In genomic region chr20:1182136-1182535, GRCh38 we compare ENCODE assay signal across 25 cellular contexts. TPM values are rescaled to one million over a fixed set of nuclear protein-coding genes. Genes with fewer than 3 reads are reported as not detected.
"Had no signal": no experiment of that assay in that cellular context is flagged by ENCODE, and none has a peak within 500 bp of the region (broad histone marks: within the 10 kb centered on the region; RNA-seq: fewer than 3 reads in every experiment).

No MANE protein-coding gene starts in this region.

- H3K4me3 Mint-ChIP-seq: activated B cell treated with CpG ODN at 0.5 μM for 24 hours; activated CD4-positive, alpha-beta T cell treated with anti-CD3 and anti-CD28 coated beads, Interleukin-2, amount 10 ng/mL, durations not matched to agents 24 days and 14 days; activated naive CD4-positive, alpha-beta T cell treated with anti-CD3 and anti-CD28 coated beads, Interleukin-2, amount 10 ng/mL, durations not matched to agents 7 days and 5 days; activated naive CD8-positive, alpha-beta T cell treated with anti-CD3 and anti-CD28 coated beads, Interleukin-2, amount 10 ng/mL, durations not matched to agents 7 days and 5 days; activated T-helper 17 cell treated with anti-CD3 and anti-CD28 coated beads, Interleukin-2, amount 50 U/mL, for 72 hours; T-helper 1 cell treated with Interleukin-12 subunit alpha and Interleukin-12 subunit beta and Interleukin-4 antibody, amounts not matched to agents 30 μg/mL and 1 μg/mL, for 36 hours had no signal

- H3K36me3 ChIP-seq: adrenal gland had no signal

- DNase-seq: activated B cell treated with CpG ODN at 0.5 μM for 24 hours; activated CD4-positive, alpha-beta T cell treated with anti-CD3 and anti-CD28 coated beads for 1 hour; activated CD4-positive, alpha-beta T cell treated with anti-CD3 and anti-CD28 coated beads, Interleukin-2, amount 10 ng/mL, durations not matched to agents 24 days and 14 days; activated CD4-positive, alpha-beta T cell treated with anti-CD3 and anti-CD28 coated beads, Interleukin-2, amount 50 U/mL, for 48 hours; activated CD8-positive, alpha-beta memory T cell treated with anti-CD3 and anti-CD28 coated beads for 24 hours; activated gamma-delta T cell; activated naive CD4-positive, alpha-beta T cell treated with anti-CD3 and anti-CD28 coated beads, Interleukin-2, amount 10 ng/mL, durations not matched to agents 7 days and 5 days; activated naive CD8-positive, alpha-beta T cell treated with anti-CD3 and anti-CD28 coated beads, Interleukin-2, amount 10 ng/mL, durations not matched to agents 7 days and 5 days; activated T-cell treated with anti-CD3 and anti-CD28 coated beads, Interleukin-2, amount 50 U/mL, for 48 hours; anterior cingulate cortex; Kasumi-1; NCI-H2029; NCI-H2107; NCI-H2171 treated with DMSO at 0.1 percent for 48 hours; NCI-H226; NCI-H526; NCI-H82; SHP77 treated with DMSO at 0.1 percent for 48 hours had no signal

- H3K9me3 ChIP-seq: adrenal gland had no signal

- H3K27ac ChIP-seq: adrenal gland, RWPE1 had no signal

- H3K36me3 Mint-ChIP-seq: activated naive CD4-positive, alpha-beta T cell treated with anti-CD3 and anti-CD28 coated beads, Interleukin-2, amount 10 ng/mL, durations not matched to agents 7 days and 5 days; activated naive CD8-positive, alpha-beta T cell treated with anti-CD3 and anti-CD28 coated beads, Interleukin-2, amount 10 ng/mL, durations not matched to agents 7 days and 5 days had no signal

- H3K4me3 ChIP-seq: adrenal gland had no signal

- H3K9me3 Mint-ChIP-seq: activated B cell treated with CpG ODN at 0.5 μM for 24 hours; activated CD4-positive, alpha-beta T cell treated with anti-CD3 and anti-CD28 coated beads, Interleukin-2, amount 10 ng/mL, durations not matched to agents 24 days and 14 days; activated naive CD4-positive, alpha-beta T cell treated with anti-CD3 and anti-CD28 coated beads, Interleukin-2, amount 10 ng/mL, durations not matched to agents 7 days and 5 days; activated naive CD8-positive, alpha-beta T cell treated with anti-CD3 and anti-CD28 coated beads, Interleukin-2, amount 10 ng/mL, durations not matched to agents 7 days and 5 days; activated T-helper 17 cell treated with anti-CD3 and anti-CD28 coated beads, Interleukin-2, amount 50 U/mL, for 72 hours; T-helper 1 cell treated with Interleukin-12 subunit alpha and Interleukin-12 subunit beta and Interleukin-4 antibody, amounts not matched to agents 30 μg/mL and 1 μg/mL, for 36 hours had no signal

- H3K27ac Mint-ChIP-seq: activated B cell treated with CpG ODN at 0.5 μM for 24 hours; activated CD4-positive, alpha-beta T cell treated with anti-CD3 and anti-CD28 coated beads, Interleukin-2, amount 10 ng/mL, durations not matched to agents 24 days and 14 days; activated naive CD8-positive, alpha-beta T cell treated with anti-CD3 and anti-CD28 coated beads, Interleukin-2, amount 10 ng/mL, durations not matched to agents 7 days and 5 days; activated T-helper 17 cell treated with anti-CD3 and anti-CD28 coated beads, Interleukin-2, amount 50 U/mL, for 72 hours; T-helper 1 cell treated with Interleukin-12 subunit alpha and Interleukin-12 subunit beta and Interleukin-4 antibody, amounts not matched to agents 30 μg/mL and 1 μg/mL, for 36 hours had no signal

RNA-seq across cellular contexts. Expression of gene TMEM74B, which starts 2.6 kb away (rescaled TPM):
- total RNA-seq: OCI-LY7 had no signal

RNA-seq across cellular contexts. Expression of gene C20orf202, which starts 21.1 kb away (rescaled TPM):
- total RNA-seq: activated B cell treated with CpG ODN at 0.5 μM for 24 hours; activated CD4-positive, alpha-beta T cell treated with anti-CD3 and anti-CD28 coated beads, Interleukin-2, amount 10 ng/mL, durations not matched to agents 24 days and 14 days; activated T-helper 17 cell treated with anti-CD3 and anti-CD28 coated beads, Interleukin-2, amount 50 U/mL, for 72 hours; OCI-LY7; SK-MEL-5 had no signal

RNA-seq across cellular contexts. Expression of gene RAD21L1, which starts 43.7 kb away (rescaled TPM):
- total RNA-seq: activated B cell treated with CpG ODN at 0.5 μM for 24 hours; activated CD4-positive, alpha-beta T cell treated with anti-CD3 and anti-CD28 coated beads, Interleukin-2, amount 10 ng/mL, durations not matched to agents 24 days and 14 days; activated T-helper 17 cell treated with anti-CD3 and anti-CD28 coated beads, Interleukin-2, amount 50 U/mL, for 72 hours; adrenal gland; cardiac septum; OCI-LY7 had no signal
